ENCODE assay signal across 17 cellular contexts in genomic region chr10:125115409-125115808, GRCh38.
"Had no signal": no experiment of that assay in that cellular context is flagged by ENCODE, and none has a peak within 500 bp of the region (broad histone marks: within the 10 kb centered on the region; RNA-seq: fewer than 3 reads in every experiment).

No MANE protein-coding gene starts in this region.

- H3K4me3 ChIP-seq: ovary, transverse colon had no signal

- H3K4me1 Mint-ChIP-seq: activated B cell treated with CpG ODN at 0.5 μM for 24 hours; activated naive CD8-positive, alpha-beta T cell treated with anti-CD3 and anti-CD28 coated beads for 36 hours; stimulated activated naive B cell treated with anti-CD40 and anti-IgM and Interleukin-4, amounts not matched to agents 10 μg/mL and 1 μg/mL and 100 μg/mL, for 72 hours had no signal

- H3K4me3 Mint-ChIP-seq: activated B cell treated with CpG ODN at 0.5 μM for 24 hours; activated CD8-positive, alpha-beta T cell treated with anti-CD3 and anti-CD28 coated beads for 36 hours; activated naive CD8-positive, alpha-beta T cell treated with anti-CD3 and anti-CD28 coated beads for 36 hours; neural crest cell; stimulated activated naive B cell treated with anti-CD40 and anti-IgM and Interleukin-4, amounts not matched to agents 10 μg/mL and 1 μg/mL and 100 μg/mL, for 72 hours had no signal

- H3K27me3 Mint-ChIP-seq: activated CD8-positive, alpha-beta T cell treated with anti-CD3 and anti-CD28 coated beads for 36 hours; activated naive CD8-positive, alpha-beta T cell treated with anti-CD3 and anti-CD28 coated beads for 36 hours had no signal

- H3K9me3 ChIP-seq: ovary, transverse colon had no signal

- H3K9me3 Mint-ChIP-seq: activated B cell treated with CpG ODN at 0.5 μM for 24 hours; activated CD8-positive, alpha-beta T cell treated with anti-CD3 and anti-CD28 coated beads for 36 hours; activated naive CD8-positive, alpha-beta T cell treated with anti-CD3 and anti-CD28 coated beads for 36 hours; neural crest cell; stimulated activated naive B cell treated with anti-CD40 and anti-IgM and Interleukin-4, amounts not matched to agents 10 μg/mL and 1 μg/mL and 100 μg/mL, for 72 hours had no signal

- H3K27ac ChIP-seq: brain microvascular endothelial cell, transverse colon had no signal

- H3K27ac Mint-ChIP-seq: activated B cell treated with CpG ODN at 0.5 μM for 24 hours; activated CD8-positive, alpha-beta T cell treated with anti-CD3 and anti-CD28 coated beads for 36 hours; activated naive CD8-positive, alpha-beta T cell treated with anti-CD3 and anti-CD28 coated beads for 36 hours; stimulated activated naive B cell treated with anti-CD40 and anti-IgM and Interleukin-4, amounts not matched to agents 10 μg/mL and 1 μg/mL and 100 μg/mL, for 72 hours had no signal

- DNase-seq: activated B cell treated with CpG ODN at 0.5 μM for 24 hours; activated CD4-positive, alpha-beta T cell treated with anti-CD3 and anti-CD28 coated beads for 48 hours; activated CD8-positive, alpha-beta T cell treated with anti-CD3 and anti-CD28 coated beads for 36 hours; activated gamma-delta T cell treated with Interleukin-2 at 50 U/mL for 16 hours; activated naive CD8-positive, alpha-beta T cell treated with anti-CD3 and anti-CD28 coated beads for 36 hours; activated T-cell treated with anti-CD3 and anti-CD28 coated beads, Interleukin-2, amount 50 U/mL, for 48 hours; amygdala; effector memory CD4-positive, alpha-beta T cell; retina; stimulated activated CD4-positive, alpha-beta T cell treated with anti-CD3 and anti-CD28 coated beads, Interleukin-4, amount 100 ng/mL, for 1 hour; stimulated activated naive B cell treated with anti-CD40 and anti-IgM and Interleukin-4, amounts not matched to agents 10 μg/mL and 1 μg/mL and 100 μg/mL, for 72 hours; substantia nigra; T-helper 2 cell; transverse colon had no signal

- H3K36me3 ChIP-seq: brain microvascular endothelial cell, ovary, transverse colon had no signal

- H3K27me3 ChIP-seq: brain microvascular endothelial cell, ovary, transverse colon had no signal

- H3K36me3 Mint-ChIP-seq: activated naive CD8-positive, alpha-beta T cell treated with anti-CD3 and anti-CD28 coated beads for 36 hours; stimulated activated naive B cell treated with anti-CD40 and anti-IgM and Interleukin-4, amounts not matched to agents 10 μg/mL and 1 μg/mL and 100 μg/mL, for 72 hours had no signal

- ATAC-seq: activated CD8-positive, alpha-beta T cell treated with anti-CD3 and anti-CD28 coated beads for 36 hours; stimulated activated naive B cell treated with anti-CD40 and anti-IgM and Interleukin-4, amounts not matched to agents 10 μg/mL and 1 μg/mL and 100 μg/mL, for 72 hours had no signal
